Comparison of ENCODE assay signal across 27 cellular contexts in the genomic region with DNA sequence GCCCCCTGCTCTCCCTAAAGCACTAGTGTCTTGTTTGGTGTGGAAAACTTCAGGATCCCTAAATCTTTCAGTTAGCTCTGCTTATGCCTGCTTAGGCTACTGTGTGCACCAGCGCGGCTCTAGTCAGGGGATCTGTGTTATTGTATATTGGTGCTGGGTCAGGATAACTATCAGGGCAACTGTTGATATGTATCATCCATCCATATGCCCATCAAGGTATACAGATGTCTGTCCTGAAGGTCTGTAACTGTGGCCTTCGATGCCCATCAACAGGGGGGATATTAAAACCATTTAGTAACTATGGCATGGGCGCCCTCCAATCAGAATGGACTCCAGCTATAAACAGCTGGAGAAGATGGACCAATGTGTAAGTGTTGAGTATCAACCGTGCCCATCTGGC. TPM values are rescaled to one million over a fixed set of nuclear protein-coding genes. Genes with fewer than 3 reads are reported as not detected.
"Had no signal": no experiment of that assay in that cellular context is flagged by ENCODE, and none has a peak within 500 bp of the region (broad histone marks: within the 10 kb centered on the region; RNA-seq: fewer than 3 reads in every experiment).

No MANE protein-coding gene starts in this region.

- H3K27ac ChIP-seq: stomach, suprapubic skin, testis, thoracic aorta, thyroid gland, tibial artery, tibial nerve, transverse colon, upper lobe of left lung, upper lobe of right lung, uterus, vagina had no signal

- DNase-seq: stimulated activated CD4-positive, alpha-beta T cell treated with anti-CD3 and anti-CD28 coated beads, Interleukin-2, amount 100 ng/mL, for 48 hours; stimulated activated CD4-positive, alpha-beta T cell treated with anti-CD3 and anti-CD28 coated beads, Interleukin-4, amount 100 ng/mL, for 1 hour; stimulated activated CD4-positive, alpha-beta T cell treated with anti-CD3 and anti-CD28 coated beads, Interleukin-4, amount 100 ng/mL, for 24 hours; stimulated activated CD4-positive, alpha-beta T cell treated with anti-CD3 and anti-CD28 coated beads, Interleukin-4, amount 100 ng/mL, for 4 hours; stimulated activated CD8-positive, alpha-beta memory T cell treated with anti-CD3 and anti-CD28 coated beads, Interleukin-4, amount 100 ng/mL, for 48 hours; stimulated activated naive B cell treated with anti-CD40 and anti-IgM and Interleukin-4, amounts not matched to agents 10 μg/mL and 1 μg/mL and 100 μg/mL, for 72 hours; stimulated activated naive CD4-positive, alpha-beta T cell; stimulated activated naive CD4-positive, alpha-beta T cell treated with Interleukin-2 at 50 U/mL for 16 hours; stimulated activated naive CD8-positive, alpha-beta T cell treated with anti-CD3 and anti-CD28 coated beads, Interleukin-15, amount 100 ng/mL, for 72 hours; stimulated activated naive CD8-positive, alpha-beta T cell treated with anti-CD3 and anti-CD28 coated beads, Interleukin-15, Interleukin-2, amounts not matched to agents 100 U/mL and 50 U/mL, for 24 hours; stomach; substantia nigra; testis; thyroid gland; tibial artery; transverse colon; trophoblast cell; upper lobe of left lung; upper lobe of right lung; uterus had no signal

- H3K4me1 ChIP-seq: suprapubic skin, thyroid gland, tibial artery, tibial nerve, transverse colon, upper lobe of right lung, uterus, vagina had no signal

- ATAC-seq: stimulated activated effector memory CD8-positive, alpha-beta T cell treated with anti-CD3 and anti-CD28 coated beads, Interleukin-12 subunit alpha, Interleukin-12 subunit beta, amount 100 ng/mL, for 72 hours; stimulated activated memory B cell treated with anti-CD40 and anti-IgM and Interleukin-4, amounts not matched to agents 10 μg/mL and 1 μg/mL and 100 μg/mL, for 72 hours; stimulated activated naive B cell treated with anti-CD40 and anti-IgM and Interleukin-4, amounts not matched to agents 10 μg/mL and 1 μg/mL and 100 μg/mL, for 72 hours; stimulated activated naive CD8-positive, alpha-beta T cell treated with anti-CD3 and anti-CD28 coated beads, Interleukin-15, amount 100 ng/mL, for 72 hours; stimulated activated naive CD8-positive, alpha-beta T cell treated with anti-CD3 and anti-CD28 coated beads, Interleukin-15, Interleukin-2, amounts not matched to agents 100 U/mL and 50 U/mL, for 24 hours; upper lobe of right lung had no signal

- H3K27me3 ChIP-seq: suprapubic skin, testis, thyroid gland, tibial artery, tibial nerve, upper lobe of left lung, upper lobe of right lung, uterus, vagina had no signal

- H3K4me3 ChIP-seq: stomach, suprapubic skin, testis, thoracic aorta, thyroid gland, tibial artery, tibial nerve, transverse colon, upper lobe of left lung, upper lobe of right lung, uterus, vagina had no signal

- H3K9me3 ChIP-seq: stomach, suprapubic skin, testis, thoracic aorta, thyroid gland, tibial artery, tibial nerve, transverse colon, upper lobe of left lung, upper lobe of right lung, uterus, vagina had no signal

- H3K36me3 ChIP-seq: stomach, suprapubic skin, thoracic aorta, thyroid gland, tibial artery, tibial nerve, transverse colon, upper lobe of left lung, upper lobe of right lung, uterus, vagina had no signal

RNA-seq across cellular contexts. Expression of a gene that starts 12.4 kb away (rescaled TPM):
- polyA plus RNA-seq: thymus had no signal
